In genomic region chr12:107418976-107419375, GRCh38 we compare ENCODE assay signal across 18 cellular contexts.
DNase-seq lines count a peak whose midpoint lies in the region; ATAC-seq and TF ChIP-seq lines count a peak whose summit lies in the region.
"Had no signal": no experiment of that assay in that cellular context is flagged by ENCODE, and none has a peak within 500 bp of the region (broad histone marks: within the 10 kb centered on the region; RNA-seq: fewer than 3 reads in every experiment).

No MANE protein-coding gene starts in this region.

- no peak overlapping the region for H3K27ac ChIP-seq in gastroesophageal sphincter
- H3K27ac ChIP-seq: GM23248 had no signal

- TF ChIP-seq EP300 in gastroesophageal sphincter (IDR thresholded peaks at IDR 0.05), result no peak

- DNase-seq in NCI-H2171 (lab: John Stamatoyannopoulos, UW), result peak; percentile 30
- peak; percentile 73 for DNase-seq in NCI-H69 (lab: John Stamatoyannopoulos, UW)
- no peak for DNase-seq in glutamatergic neuron
- no peak for DNase-seq in GM13977 (ENCODE audit: low spot score)
- DNase-seq in iPS-NIHi11 (ENCODE audit: low spot score), result no peak
- DNase-seq: C1 segment of cervical spinal cord; Calu3; CD4-positive, alpha-beta T cell; DMS153; DMS79 treated with DMSO at 0.1 percent for 48 hours; EL; GDM1; GM23248 had no signal

- TF ChIP-seq POLR2A in gastroesophageal sphincter (IDR thresholded peaks at IDR 0.05), result no peak

- H3K4me3 ChIP-seq in gastroesophageal sphincter, result no peak overlapping the region
- H3K4me3 ChIP-seq: GM23248 had no signal

- peak overlapping the region; percentile 34 for H3K27ac Mint-ChIP-seq in glutamatergic neuron (ENCODE audit: unreplicated experiment)
- H3K27ac Mint-ChIP-seq: B cell; CD4-positive, alpha-beta T cell; IgD-negative memory B cell had no signal

- ATAC-seq in gastroesophageal sphincter (no peak), HG02852 (IDR thresholded peaks at IDR 0.05; ENCODE audit: unreplicated experiment) (no peak)
- ATAC-seq: HCT116 had no signal

- peaks cover 4% of the 10 kb centered on the region for H3K27me3 Mint-ChIP-seq in glutamatergic neuron (ENCODE audit: unreplicated experiment)
- H3K27me3 Mint-ChIP-seq: CD4-positive, alpha-beta T cell had no signal

- H3K4me1 Mint-ChIP-seq in glutamatergic neuron (ENCODE audit: low read depth, unreplicated experiment), result peaks cover 2% of the 10 kb centered on the region
- H3K4me1 Mint-ChIP-seq: B cell, IgD-negative memory B cell had no signal

- H3K4me3 Mint-ChIP-seq in glutamatergic neuron (ENCODE audit: unreplicated experiment), result no peak overlapping the region
- H3K4me3 Mint-ChIP-seq: B cell; CD4-positive, alpha-beta T cell; IgD-negative memory B cell had no signal

- H3K9me3 ChIP-seq in gastroesophageal sphincter, result no peaks in the 10 kb centered on the region

- TF ChIP-seq CTCF in glutamatergic neuron (IDR thresholded peaks at IDR 0.05; ENCODE audit: partially characterized antibody, unreplicated experiment) (no peak), gastroesophageal sphincter (IDR thresholded peaks at IDR 0.05) (no peak), GM13977 (IDR thresholded peaks at IDR 0.05; ENCODE audit: extremely low read depth, insufficient read depth, missing control alignments) (no peak)

- H3K9me3 Mint-ChIP-seq in glutamatergic neuron (ENCODE audit: unreplicated experiment), result peaks cover 9% of the 10 kb centered on the region

- no peaks in the 10 kb centered on the region for H3K4me1 ChIP-seq in gastroesophageal sphincter

- H3K36me3 Mint-ChIP-seq in glutamatergic neuron (ENCODE audit: unreplicated experiment), result no peaks in the 10 kb centered on the region
- H3K36me3 Mint-ChIP-seq: IgD-negative memory B cell had no signal

- H3K36me3 ChIP-seq in gastroesophageal sphincter, result no peaks in the 10 kb centered on the region

- in situ Hi-C loops in GM13977 (cut with MboI; ENCODE audit: low pct_unique_long_range_greater_than_20kb, low sequenced_read_pairs, unreplicated experiment), result loop anchor here (25.0 kb wide), 1 partner anchor 282 kb away; no protein-coding TSS in a partner anchor

- no peaks in the 10 kb centered on the region for H3K27me3 ChIP-seq in gastroesophageal sphincter

Comparison
In these comparisons a context has a peak if more than half of its experiments do, and no peak if none do; other contexts are left out.
1. DNase-seq: peak in NCI-H2171 (single experiment) and NCI-H69 (single experiment); none in glutamatergic neuron (single experiment), GM13977 (single experiment) and iPS-NIHi11 (single experiment).